ENCODE assay signal across 1 cellular context in the genomic region with DNA sequence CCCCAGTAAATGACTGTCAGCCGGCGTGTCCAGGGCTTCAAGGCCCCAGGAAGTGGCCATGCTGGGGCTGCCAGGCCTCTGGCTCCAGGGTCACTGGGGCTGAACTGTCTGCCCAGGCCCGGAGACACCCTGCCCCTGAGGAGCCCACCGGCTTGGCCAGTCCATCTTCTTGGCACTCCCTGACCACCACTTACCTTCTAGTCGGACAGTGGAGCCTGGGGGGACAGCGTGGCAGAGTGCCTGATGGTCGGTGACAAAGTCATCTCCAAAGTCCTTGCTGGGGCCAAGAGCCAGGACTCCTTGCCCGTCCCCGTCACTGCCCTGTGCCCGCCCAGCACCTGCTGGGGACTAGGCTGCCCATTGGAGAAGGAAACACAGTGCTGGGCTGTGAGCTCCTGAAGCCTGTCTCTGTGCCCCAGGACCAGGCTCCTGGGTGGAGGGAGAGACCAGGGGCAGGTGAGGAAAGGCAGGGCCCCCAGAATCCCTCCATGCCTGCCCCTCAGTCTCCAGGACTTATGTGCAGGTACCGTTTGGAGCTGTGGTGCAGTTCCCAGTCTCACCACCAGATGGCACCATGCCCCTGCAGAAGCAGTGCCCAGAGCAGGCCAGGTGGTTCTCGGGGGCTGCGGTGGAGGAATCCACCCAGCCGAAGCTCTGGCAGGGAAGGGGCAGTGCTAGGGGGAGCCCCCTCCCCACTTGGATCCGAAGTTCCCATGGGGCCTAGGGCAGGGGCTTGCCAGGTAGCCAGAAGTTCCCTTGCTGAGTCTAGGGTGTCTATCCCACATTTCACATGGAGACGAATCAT.
A peak's percentile ranks its signal among the peaks of the same experiment; 100 is the strongest.
TF ChIP-seq lines count a peak whose summit lies in the region.

No MANE protein-coding gene starts in this region.

TF ChIP-seq in K562, 482 proteins besides CTCF, POLR2A, EP300 and RAD21 (continued from another document and continues in another):
- TF ChIP-seq, protein P1, sequence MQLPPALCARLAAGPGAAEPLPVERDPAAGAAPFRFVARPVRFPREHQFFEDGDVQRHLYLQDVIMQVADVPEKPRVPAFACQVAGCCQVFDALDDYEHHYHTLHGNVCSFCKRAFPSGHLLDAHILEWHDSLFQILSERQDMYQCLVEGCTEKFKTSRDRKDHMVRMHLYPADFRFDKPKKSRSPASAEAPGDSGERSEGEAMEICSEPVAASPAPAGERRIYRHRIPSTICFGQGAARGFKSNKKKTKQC (CRISPR knock-in tag; IDR thresholded peaks at IDR 0.05), result peak; percentile 61; the same call in 1 of the 2 replicates
- TF ChIP-seq ZNF77 (CRISPR knock-in tag; IDR thresholded peaks at IDR 0.05), result no peak
- no peak for TF ChIP-seq ZNF197 (CRISPR knock-in tag; IDR thresholded peaks at IDR 0.05; ENCODE audit: low read depth)
- TF ChIP-seq, protein P2, sequence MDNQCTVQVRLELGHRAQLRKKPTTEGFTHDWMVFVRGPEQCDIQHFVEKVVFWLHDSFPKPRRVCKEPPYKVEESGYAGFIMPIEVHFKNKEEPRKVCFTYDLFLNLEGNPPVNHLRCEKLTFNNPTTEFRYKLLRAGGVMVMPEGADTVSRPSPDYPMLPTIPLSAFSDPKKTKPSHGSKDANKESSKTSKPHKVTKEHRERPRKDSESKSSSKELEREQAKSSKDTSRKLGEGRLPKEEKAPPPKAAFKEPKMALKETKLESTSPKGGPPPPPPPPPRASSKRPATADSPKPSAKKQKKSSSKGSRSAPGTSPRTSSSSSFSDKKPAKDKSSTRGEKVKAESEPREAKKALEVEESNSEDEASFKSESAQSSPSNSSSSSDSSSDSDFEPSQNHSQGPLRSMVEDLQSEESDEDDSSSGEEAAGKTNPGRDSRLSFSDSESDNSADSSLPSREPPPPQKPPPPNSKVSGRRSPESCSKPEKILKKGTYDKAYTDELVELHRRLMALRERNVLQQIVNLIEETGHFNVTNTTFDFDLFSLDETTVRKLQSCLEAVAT (IDR thresholded peaks at IDR 0.05), result no peak
- TF ChIP-seq ETV6 (IDR thresholded peaks at IDR 0.05; ENCODE audit: borderline replicate concordance in 1 of 2, low read depth in 2 of 2, low read length in 1 of 2), result no peak; a peak in 1 of 4 replicates
- TF ChIP-seq ETV6 (CRISPR knock-in tag; IDR thresholded peaks at IDR 0.05; ENCODE audit: borderline replicate concordance), result peak; percentile 78; the same call in 1 of the 2 replicates
- no peak for TF ChIP-seq SAP30 (IDR thresholded peaks at IDR 0.05; ENCODE audit: borderline replicate concordance, insufficient read depth, low read depth, low read length, poor library complexity, severe bottlenecking)
- no peak for TF ChIP-seq ZBTB8A (IDR thresholded peaks at IDR 0.05; ENCODE audit: partially characterized antibody)
- TF ChIP-seq GABPA (tag; conservative IDR thresholded peaks at IDR 0.05; ENCODE audit: low read depth), result no peak
- TF ChIP-seq ZNF444 (CRISPR knock-in tag; IDR thresholded peaks at IDR 0.05), result no peak
- TF ChIP-seq TCF3 (CRISPR knock-in tag; IDR thresholded peaks at IDR 0.05), result no peak
- TF ChIP-seq POLR3G (IDR thresholded peaks at IDR 0.05; ENCODE audit: extremely low read depth, insufficient read length, insufficient replicate concordance), result no peak
- TF ChIP-seq, protein P3, sequence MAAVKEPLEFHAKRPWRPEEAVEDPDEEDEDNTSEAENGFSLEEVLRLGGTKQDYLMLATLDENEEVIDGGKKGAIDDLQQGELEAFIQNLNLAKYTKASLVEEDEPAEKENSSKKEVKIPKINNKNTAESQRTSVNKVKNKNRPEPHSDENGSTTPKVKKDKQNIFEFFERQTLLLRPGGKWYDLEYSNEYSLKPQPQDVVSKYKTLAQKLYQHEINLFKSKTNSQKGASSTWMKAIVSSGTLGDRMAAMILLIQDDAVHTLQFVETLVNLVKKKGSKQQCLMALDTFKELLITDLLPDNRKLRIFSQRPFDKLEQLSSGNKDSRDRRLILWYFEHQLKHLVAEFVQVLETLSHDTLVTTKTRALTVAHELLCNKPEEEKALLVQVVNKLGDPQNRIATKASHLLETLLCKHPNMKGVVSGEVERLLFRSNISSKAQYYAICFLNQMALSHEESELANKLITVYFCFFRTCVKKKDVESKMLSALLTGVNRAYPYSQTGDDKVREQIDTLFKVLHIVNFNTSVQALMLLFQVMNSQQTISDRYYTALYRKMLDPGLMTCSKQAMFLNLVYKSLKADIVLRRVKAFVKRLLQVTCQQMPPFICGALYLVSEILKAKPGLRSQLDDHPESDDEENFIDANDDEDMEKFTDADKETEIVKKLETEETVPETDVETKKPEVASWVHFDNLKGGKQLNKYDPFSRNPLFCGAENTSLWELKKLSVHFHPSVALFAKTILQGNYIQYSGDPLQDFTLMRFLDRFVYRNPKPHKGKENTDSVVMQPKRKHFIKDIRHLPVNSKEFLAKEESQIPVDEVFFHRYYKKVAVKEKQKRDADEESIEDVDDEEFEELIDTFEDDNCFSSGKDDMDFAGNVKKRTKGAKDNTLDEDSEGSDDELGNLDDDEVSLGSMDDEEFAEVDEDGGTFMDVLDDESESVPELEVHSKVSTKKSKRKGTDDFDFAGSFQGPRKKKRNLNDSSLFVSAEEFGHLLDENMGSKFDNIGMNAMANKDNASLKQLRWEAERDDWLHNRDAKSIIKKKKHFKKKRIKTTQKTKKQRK (IDR thresholded peaks at IDR 0.05; ENCODE audit: borderline replicate concordance, low read depth, low read length), result no peak
- no peak for TF ChIP-seq EGR1 (conservative IDR thresholded peaks at IDR 0.05)
- TF ChIP-seq SNRNP70 (optimal IDR thresholded peaks at IDR 0.05; ENCODE audit: low read depth, low read length), result no peak
- TF ChIP-seq, protein P4, sequence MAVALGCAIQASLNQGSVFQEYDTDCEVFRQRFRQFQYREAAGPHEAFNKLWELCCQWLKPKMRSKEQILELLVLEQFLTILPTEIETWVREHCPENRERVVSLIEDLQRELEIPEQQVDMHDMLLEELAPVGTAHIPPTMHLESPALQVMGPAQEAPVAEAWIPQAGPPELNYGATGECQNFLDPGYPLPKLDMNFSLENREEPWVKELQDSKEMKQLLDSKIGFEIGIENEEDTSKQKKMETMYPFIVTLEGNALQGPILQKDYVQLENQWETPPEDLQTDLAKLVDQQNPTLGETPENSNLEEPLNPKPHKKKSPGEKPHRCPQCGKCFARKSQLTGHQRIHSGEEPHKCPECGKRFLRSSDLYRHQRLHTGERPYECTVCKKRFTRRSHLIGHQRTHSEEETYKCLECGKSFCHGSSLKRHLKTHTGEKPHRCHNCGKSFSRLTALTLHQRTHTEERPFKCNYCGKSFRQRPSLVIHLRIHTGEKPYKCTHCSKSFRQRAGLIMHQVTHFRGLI (CRISPR knock-in tag; IDR thresholded peaks at IDR 0.05), result no peak
- TF ChIP-seq, protein P5, sequence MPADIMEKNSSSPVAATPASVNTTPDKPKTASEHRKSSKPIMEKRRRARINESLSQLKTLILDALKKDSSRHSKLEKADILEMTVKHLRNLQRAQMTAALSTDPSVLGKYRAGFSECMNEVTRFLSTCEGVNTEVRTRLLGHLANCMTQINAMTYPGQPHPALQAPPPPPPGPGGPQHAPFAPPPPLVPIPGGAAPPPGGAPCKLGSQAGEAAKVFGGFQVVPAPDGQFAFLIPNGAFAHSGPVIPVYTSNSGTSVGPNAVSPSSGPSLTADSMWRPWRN (IDR thresholded peaks at IDR 0.05; ENCODE audit: low read depth), result no peak
- no peak for TF ChIP-seq FOXK2 (conservative IDR thresholded peaks at IDR 0.05 in 1 of 2, IDR thresholded peaks at IDR 0.05 in 1 of 2; ENCODE audit: low read depth in 2 of 2)
- no peak for TF ChIP-seq PCBP1 (IDR thresholded peaks at IDR 0.05; ENCODE audit: low read depth, low read length, poor library complexity, severe bottlenecking)
- no peak for TF ChIP-seq SRSF7 (optimal IDR thresholded peaks at IDR 0.05; ENCODE audit: low read depth, low read length)
- peak; percentile 82; the same call in 1 of the 2 replicates for TF ChIP-seq SIN3B (IDR thresholded peaks at IDR 0.05; ENCODE audit: low read depth)
- TF ChIP-seq KLF6 (CRISPR knock-in tag; IDR thresholded peaks at IDR 0.05; ENCODE audit: borderline replicate concordance), result no peak
- TF ChIP-seq SUPT5H (IDR thresholded peaks at IDR 0.05), result no peak
- no peak for TF ChIP-seq CBX8 (IDR thresholded peaks at IDR 0.05; ENCODE audit: borderline replicate concordance, extremely low read depth, low read depth, low read length, poor library complexity, severe bottlenecking)
- no peak for TF ChIP-seq POLR2AphosphoS2 (IDR thresholded peaks at IDR 0.05; ENCODE audit: low read length)
- TF ChIP-seq PHTF2 (CRISPR knock-in tag; IDR thresholded peaks at IDR 0.05), result no peak
- TF ChIP-seq PTRF (tag; IDR thresholded peaks at IDR 0.05), result no peak
- no peak; the same call in 1 of the 2 replicates for TF ChIP-seq ZNF24 (IDR thresholded peaks at IDR 0.05)
- no peak for TF ChIP-seq ZNF551 (CRISPR knock-in tag; IDR thresholded peaks at IDR 0.05)
- peak; percentile 97 for TF ChIP-seq XRCC5 (IDR thresholded peaks at IDR 0.05; ENCODE audit: low read depth, low read length)
- TF ChIP-seq BRD9 (IDR thresholded peaks at IDR 0.05; ENCODE audit: low read depth, partially characterized antibody), result no peak
- no peak for TF ChIP-seq CHCHD3 (CRISPR knock-in tag; IDR thresholded peaks at IDR 0.05)
- peak; percentile 90; the same call in 1 of the 2 replicates for TF ChIP-seq ZNF57 (CRISPR knock-in tag; IDR thresholded peaks at IDR 0.05)
- TF ChIP-seq, protein P6, sequence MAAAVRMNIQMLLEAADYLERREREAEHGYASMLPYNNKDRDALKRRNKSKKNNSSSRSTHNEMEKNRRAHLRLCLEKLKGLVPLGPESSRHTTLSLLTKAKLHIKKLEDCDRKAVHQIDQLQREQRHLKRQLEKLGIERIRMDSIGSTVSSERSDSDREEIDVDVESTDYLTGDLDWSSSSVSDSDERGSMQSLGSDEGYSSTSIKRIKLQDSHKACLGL (CRISPR knock-in tag; IDR thresholded peaks at IDR 0.05; ENCODE audit: borderline replicate concordance, poor library complexity, severe bottlenecking), result no peak
- TF ChIP-seq HLTF (IDR thresholded peaks at IDR 0.05), result 0 out of 2 replicates have a peak, but pooled peaks have one; percentile 62
- no peak for TF ChIP-seq ZNF778 (CRISPR knock-in tag; IDR thresholded peaks at IDR 0.05)
- 0 out of 2 replicates have a peak, but pooled peaks have one; percentile 22 for TF ChIP-seq NFIC (IDR thresholded peaks at IDR 0.05)
- TF ChIP-seq, protein P7, sequence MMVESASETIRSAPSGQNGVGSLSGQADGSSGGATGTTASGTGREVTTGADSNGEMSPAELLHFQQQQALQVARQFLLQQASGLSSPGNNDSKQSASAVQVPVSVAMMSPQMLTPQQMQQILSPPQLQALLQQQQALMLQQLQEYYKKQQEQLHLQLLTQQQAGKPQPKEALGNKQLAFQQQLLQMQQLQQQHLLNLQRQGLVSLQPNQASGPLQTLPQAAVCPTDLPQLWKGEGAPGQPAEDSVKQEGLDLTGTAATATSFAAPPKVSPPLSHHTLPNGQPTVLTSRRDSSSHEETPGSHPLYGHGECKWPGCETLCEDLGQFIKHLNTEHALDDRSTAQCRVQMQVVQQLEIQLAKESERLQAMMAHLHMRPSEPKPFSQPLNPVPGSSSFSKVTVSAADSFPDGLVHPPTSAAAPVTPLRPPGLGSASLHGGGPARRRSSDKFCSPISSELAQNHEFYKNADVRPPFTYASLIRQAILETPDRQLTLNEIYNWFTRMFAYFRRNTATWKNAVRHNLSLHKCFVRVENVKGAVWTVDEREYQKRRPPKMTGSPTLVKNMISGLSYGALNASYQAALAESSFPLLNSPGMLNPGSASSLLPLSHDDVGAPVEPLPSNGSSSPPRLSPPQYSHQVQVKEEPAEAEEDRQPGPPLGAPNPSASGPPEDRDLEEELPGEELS (CRISPR knock-in tag; IDR thresholded peaks at IDR 0.05; ENCODE audit: borderline replicate concordance), result 0 out of 2 replicates have a peak, but pooled peaks have one; percentile 70
- TF ChIP-seq CBFB (CRISPR knock-in tag; IDR thresholded peaks at IDR 0.05), result no peak
- no peak for TF ChIP-seq HDAC3 (IDR thresholded peaks at IDR 0.05; ENCODE audit: borderline replicate concordance, partially characterized antibody)
- TF ChIP-seq NFYB (IDR thresholded peaks at IDR 0.05; ENCODE audit: extremely low read depth, insufficient read length), result no peak
- no peak for TF ChIP-seq BDP1 (IDR thresholded peaks at IDR 0.05; ENCODE audit: insufficient read depth, insufficient read length)
- no peak for TF ChIP-seq RBM22 (IDR thresholded peaks at IDR 0.05; ENCODE audit: low read depth, low read length, poor library complexity, severe bottlenecking)
- TF ChIP-seq NR1H2 (CRISPR knock-in tag; IDR thresholded peaks at IDR 0.05), result no peak
- TF ChIP-seq POLR2H (tag; IDR thresholded peaks at IDR 0.05; ENCODE audit: low read depth), result no peak
- TF ChIP-seq XRCC3 (IDR thresholded peaks at IDR 0.05), result no peak
- TF ChIP-seq ZNF165 (CRISPR knock-in tag; IDR thresholded peaks at IDR 0.05; ENCODE audit: borderline replicate concordance), result 0 out of 2 replicates have a peak, but pooled peaks have one; percentile 75
- TF ChIP-seq HMGN3 (IDR thresholded peaks at IDR 0.05; ENCODE audit: borderline replicate concordance, extremely low read depth, insufficient read length, low read depth, low read length), result peak; percentile 13
- peak; percentile 20 for TF ChIP-seq SMAD1 (IDR thresholded peaks at IDR 0.05; ENCODE audit: low read depth, low read length, partially characterized antibody)
- peak; percentile 65; the same call in 1 of the 2 replicates for TF ChIP-seq ZNF764 (CRISPR knock-in tag; IDR thresholded peaks at IDR 0.05; ENCODE audit: low read depth)
- no peak for TF ChIP-seq KAT2B (IDR thresholded peaks at IDR 0.05; ENCODE audit: low read depth, low read length)
- TF ChIP-seq RFX1 (IDR thresholded peaks at IDR 0.05), result no peak
- TF ChIP-seq FIP1L1 (IDR thresholded peaks at IDR 0.05; ENCODE audit: low read depth, low read length, poor library complexity, severe bottlenecking), result peak; percentile 31
- peak in 1 of 2 experiments; percentile 49; a peak in 1 of 4 replicates for TF ChIP-seq SRF (CRISPR knock-in tag; IDR thresholded peaks at IDR 0.05)
- TF ChIP-seq, protein P8, sequence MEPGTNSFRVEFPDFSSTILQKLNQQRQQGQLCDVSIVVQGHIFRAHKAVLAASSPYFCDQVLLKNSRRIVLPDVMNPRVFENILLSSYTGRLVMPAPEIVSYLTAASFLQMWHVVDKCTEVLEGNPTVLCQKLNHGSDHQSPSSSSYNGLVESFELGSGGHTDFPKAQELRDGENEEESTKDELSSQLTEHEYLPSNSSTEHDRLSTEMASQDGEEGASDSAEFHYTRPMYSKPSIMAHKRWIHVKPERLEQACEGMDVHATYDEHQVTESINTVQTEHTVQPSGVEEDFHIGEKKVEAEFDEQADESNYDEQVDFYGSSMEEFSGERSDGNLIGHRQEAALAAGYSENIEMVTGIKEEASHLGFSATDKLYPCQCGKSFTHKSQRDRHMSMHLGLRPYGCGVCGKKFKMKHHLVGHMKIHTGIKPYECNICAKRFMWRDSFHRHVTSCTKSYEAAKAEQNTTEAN (CRISPR knock-in tag; IDR thresholded peaks at IDR 0.05), result no peak
- TF ChIP-seq, protein P9, sequence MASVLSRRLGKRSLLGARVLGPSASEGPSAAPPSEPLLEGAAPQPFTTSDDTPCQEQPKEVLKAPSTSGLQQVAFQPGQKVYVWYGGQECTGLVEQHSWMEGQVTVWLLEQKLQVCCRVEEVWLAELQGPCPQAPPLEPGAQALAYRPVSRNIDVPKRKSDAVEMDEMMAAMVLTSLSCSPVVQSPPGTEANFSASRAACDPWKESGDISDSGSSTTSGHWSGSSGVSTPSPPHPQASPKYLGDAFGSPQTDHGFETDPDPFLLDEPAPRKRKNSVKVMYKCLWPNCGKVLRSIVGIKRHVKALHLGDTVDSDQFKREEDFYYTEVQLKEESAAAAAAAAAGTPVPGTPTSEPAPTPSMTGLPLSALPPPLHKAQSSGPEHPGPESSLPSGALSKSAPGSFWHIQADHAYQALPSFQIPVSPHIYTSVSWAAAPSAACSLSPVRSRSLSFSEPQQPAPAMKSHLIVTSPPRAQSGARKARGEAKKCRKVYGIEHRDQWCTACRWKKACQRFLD (CRISPR knock-in tag; IDR thresholded peaks at IDR 0.05), result no peak
